8 cellular contexts compared by ENCODE assay signal in genomic region chr1:96721053-96721381, GRCh38. TPM values are rescaled to one million over a fixed set of nuclear protein-coding genes. Genes with fewer than 3 reads are reported as not detected.
DNase-seq lines count a peak whose midpoint lies in the region; ATAC-seq and TF ChIP-seq lines count a peak whose summit lies in the region.

No MANE protein-coding gene starts in this region.

- TF ChIP-seq CTCF in lung (IDR thresholded peaks at IDR 0.05; ENCODE audit: control extremely low read depth, extremely low read depth) (no peak), vagina (IDR thresholded peaks at IDR 0.05) (no peak)

- H3K4me3 ChIP-seq in lung (peak overlapping the region; percentile 86), vagina (peak overlapping the region; percentile 89 to 92)

- peaks cover 10% of the 10 kb centered on the region for H3K36me3 Mint-ChIP-seq in activated naive CD4-positive, alpha-beta T cell treated with anti-CD3 and anti-CD28 coated beads, Interleukin-2, amount 50 U/mL, for 24 hours

- no peak for DNase-seq in activated naive CD4-positive, alpha-beta T cell (lab: John Stamatoyannopoulos, UW)
- DNase-seq in lung (ENCODE audit: low spot score) (no peak), vagina (ENCODE audit: extremely low spot score in 2 of 2) (no peak), GM03348 (ENCODE audit: low spot score) (no peak)
- DNase-seq in activated CD8-positive, alpha-beta memory T cell treated with anti-CD3 and anti-CD28 coated beads, Interleukin-2, amount 50 U/mL, for 4 hours: no peak

- H3K27me3 ChIP-seq in lung (ENCODE audit: control insufficient read depth, insufficient read depth) (no peaks in the 10 kb centered on the region), vagina (no peaks in the 10 kb centered on the region)

- ATAC-seq in HG03378 (IDR thresholded peaks at IDR 0.05; ENCODE audit: unreplicated experiment) (peak; percentile 15), lung (ENCODE audit: insufficient read depth, low FRiP score) (no peak)

- peak overlapping the region; percentile 91 for H3K4me3 Mint-ChIP-seq in activated naive CD4-positive, alpha-beta T cell treated with anti-CD3 and anti-CD28 coated beads, Interleukin-2, amount 50 U/mL, for 24 hours

- H3K9me3 ChIP-seq in lung (ENCODE audit: control insufficient read depth in 2 of 2, insufficient read depth in 1 of 2, low read length in 1 of 2) (no peaks in the 10 kb centered on the region), vagina (no peaks in the 10 kb centered on the region)

- H3K4me1 ChIP-seq in lung (ENCODE audit: control insufficient read depth in 2 of 2, insufficient read depth in 2 of 2, low read length in 2 of 2): peaks cover 0 to 1% of the 10 kb centered on the region in 2 donors
- H3K4me1 ChIP-seq in vagina: peaks cover 17% of the 10 kb centered on the region

- H3K27ac ChIP-seq in angular gyrus (ENCODE audit: low read depth, low read length): peak overlapping the region; percentile 97
- peak overlapping the region in 1 of 2 donors; percentile 86 for H3K27ac ChIP-seq in lung (ENCODE audit: low read depth in 1 of 2, low read length in 1 of 2)
- peak overlapping the region; percentile 98 for H3K27ac ChIP-seq in vagina

- H3K27ac Mint-ChIP-seq in activated naive CD4-positive, alpha-beta T cell treated with anti-CD3 and anti-CD28 coated beads, Interleukin-2, amount 50 U/mL, for 24 hours: peak overlapping the region; percentile 91

- no peak for TF ChIP-seq POLR2A in vagina (IDR thresholded peaks at IDR 0.05)

- intact Hi-C loops in vagina (cut with DNase I): no loop called here

- H3K36me3 ChIP-seq in lung (ENCODE audit: control insufficient read depth in 2 of 2, insufficient read depth in 2 of 2, low read length in 2 of 2) (peaks cover 0 to 2% of the 10 kb centered on the region in 2 donors), vagina (no peaks in the 10 kb centered on the region)

- peaks cover 31% of the 10 kb centered on the region for H3K4me1 Mint-ChIP-seq in activated naive CD4-positive, alpha-beta T cell treated with anti-CD3 and anti-CD28 coated beads, Interleukin-2, amount 50 U/mL, for 24 hours

- no peaks in the 10 kb centered on the region for H3K9me3 Mint-ChIP-seq in activated naive CD4-positive, alpha-beta T cell treated with anti-CD3 and anti-CD28 coated beads, Interleukin-2, amount 50 U/mL, for 24 hours

- 18 to 27% methylated on average over 4 of the region's 4 CpGs for WGBS in lung, 2 donors

- no peaks in the 10 kb centered on the region for H3K27me3 Mint-ChIP-seq in activated naive CD4-positive, alpha-beta T cell treated with anti-CD3 and anti-CD28 coated beads, Interleukin-2, amount 50 U/mL, for 24 hours

RNA-seq across cellular contexts. Expression of gene PTBP2, which starts 0.6 kb away (rescaled TPM):
- total RNA-seq in lung (10 to 100 TPM; 12.1 to 79.7 TPM), vagina (56.7 TPM)
- 10 to 100 TPM in 1 of 2 donors, 1 to 10 TPM in 1; 5.7 to 17.1 TPM for polyA plus RNA-seq in lung
